ENCODE assay signal across 12 cellular contexts in the genomic region with DNA sequence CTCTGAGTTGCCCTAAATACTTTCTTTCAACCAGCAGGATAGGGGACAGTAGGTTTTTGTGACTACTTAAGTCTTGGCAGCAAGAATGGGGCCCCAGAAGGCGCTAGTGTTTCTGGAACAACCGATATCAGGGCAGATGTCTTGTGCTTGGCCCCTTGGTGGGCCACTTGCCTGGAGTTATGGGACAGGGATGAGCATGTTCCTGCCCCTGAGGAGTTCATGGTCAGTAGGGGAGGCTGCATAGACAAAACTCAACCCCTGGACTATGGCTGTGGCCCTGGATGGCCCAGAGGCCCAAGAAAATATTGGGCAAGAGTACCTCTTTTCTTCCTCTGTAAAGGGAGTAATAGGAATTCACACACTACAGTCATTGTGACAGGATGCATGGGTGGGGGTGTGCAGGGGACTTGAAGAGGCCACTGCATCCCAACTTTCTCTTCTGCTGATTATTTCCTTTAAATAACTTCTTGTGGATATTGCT. TPM values are rescaled to one million over a fixed set of nuclear protein-coding genes. Genes with fewer than 3 reads are reported as not detected.
DNase-seq lines count a peak whose midpoint lies in the region; ATAC-seq and TF ChIP-seq lines count a peak whose summit lies in the region.
"Had no signal": no experiment of that assay in that cellular context is flagged by ENCODE, and none has a peak within 500 bp of the region (broad histone marks: within the 10 kb centered on the region; RNA-seq: fewer than 3 reads in every experiment).

No MANE protein-coding gene starts in this region.

- H3K4ac ChIP-seq in IMR-90 (ENCODE audit: low read depth, low read length), result peak overlapping the region; percentile 99

- peak overlapping the region; percentile 98 for H2BK20ac ChIP-seq in IMR-90 (ENCODE audit: low read depth, low read length)

- peaks cover 36% of the 10 kb centered on the region for H3K4me1 ChIP-seq in IMR-90 (ENCODE audit: control insufficient read depth, insufficient read depth, low read length)
- no peaks in the 10 kb centered on the region for H3K4me1 ChIP-seq in neural progenitor cell

- dilution Hi-C loops in IMR-90 (cut with HindIII; ENCODE audit: low sequenced_read_pairs, unreplicated experiment), result no loop called here

- peak overlapping the region; percentile 100 for H4K91ac ChIP-seq in IMR-90 (ENCODE audit: insufficient read depth, low read depth, low read length)

- ATAC-seq in IMR-90 (ENCODE audit: low read depth), result no peak; the same call in 1 of the 2 replicates
- ATAC-seq in GM21717 (IDR thresholded peaks at IDR 0.05; ENCODE audit: unreplicated experiment), result no peak
- no peak for ATAC-seq in HG03432 (IDR thresholded peaks at IDR 0.05; ENCODE audit: unreplicated experiment)

- H3K27ac ChIP-seq in IMR-90 (ENCODE audit: insufficient read depth, low read length), result peak overlapping the region; percentile 96
- peak overlapping the region; percentile 51 to 82 for H3K27ac ChIP-seq in coronary artery
- no peak overlapping the region for H3K27ac ChIP-seq in neural progenitor cell

- H2BK5ac ChIP-seq in IMR-90 (ENCODE audit: low read depth, low read length, poor library complexity, severe bottlenecking), result peak overlapping the region; percentile 98

- DNase-seq in AG10803 (ENCODE audit: low read depth) (peak; percentile 58), IMR-90 (peak; percentile 12), coronary artery (ENCODE audit: low spot score) (peak; percentile 67), neural progenitor cell (ENCODE audit: low spot score) (no peak), posterior vena cava (ENCODE audit: low spot score) (no peak), NCI-H82 (lab: John Stamatoyannopoulos, UW) (no peak)
- DNase-seq: activated CD4-positive, alpha-beta T cell treated with anti-CD3 and anti-CD28 coated beads, Interleukin-2, amount 50 U/mL, for 4 hours; COR-L47; NCI-H2081 treated with DMSO at 0.1 percent for 48 hours had no signal

- POLR2A ChIA-PET in IMR-90 (lab: Charles Lee; ENCODE audit: unreplicated experiment), result no interaction called here

- WGBS in IMR-90 (ENCODE audit: extremely low coverage in 2 of 2, insufficient read length in 1 of 2), 2 experiments, result no CpG with 5 or more reads among the region's 2 CpGs

- TF ChIP-seq POLR2A in IMR-90 (IDR thresholded peaks at IDR 0.05; ENCODE audit: low read depth, low read length), result no peak

- peak overlapping the region; percentile 68 for H3K9ac ChIP-seq in IMR-90 (ENCODE audit: low read depth, low read length)
- H3K9ac ChIP-seq in neural progenitor cell, result no peak overlapping the region

- H2BK120ac ChIP-seq in IMR-90 (ENCODE audit: low read depth, low read length), result peak overlapping the region; percentile 100

- peak overlapping the region; percentile 91 to 99 for H4K8ac ChIP-seq in IMR-90 (ENCODE audit: low read depth in 2 of 2, low read length in 2 of 2)

- no peak for TF ChIP-seq CTCF in AG10803 (conservative IDR thresholded peaks at IDR 0.05; ENCODE audit: low read length)
- no peak for TF ChIP-seq CTCF in IMR-90 (conservative IDR thresholded peaks at IDR 0.05; ENCODE audit: low read depth, low read length)
- TF ChIP-seq CTCF in coronary artery (IDR thresholded peaks at IDR 0.05), result no peak
- no peak for TF ChIP-seq CTCF in neural progenitor cell (IDR thresholded peaks at IDR 0.05)

- H2AK5ac ChIP-seq in IMR-90 (ENCODE audit: low read depth, low read length), result peak overlapping the region; percentile 100

- H3K27me3 Mint-ChIP-seq in neural progenitor cell (ENCODE audit: insufficient read depth, low read depth), result peaks cover 17% of the 10 kb centered on the region

- peak overlapping the region; percentile 78 for H2AK9ac ChIP-seq in IMR-90 (replicated peaks; ENCODE audit: low read depth, low read length, poor library complexity)

- CTCF ChIA-PET in IMR-90 (lab: Yijun Ruan, JAX), result interaction anchor here (1.5 kb wide), 1 partner anchor 57 kb away, joined by 7 read pairs; no protein-coding TSS in a partner anchor

- intact Hi-C loops in IMR-90 (cut with micrococcal nuclease), result loop anchor here (5.0 kb wide), 1 partner anchor 169 kb away; no protein-coding TSS in a partner anchor
- intact Hi-C loops in posterior vena cava (cut with DNase I), result no loop called here

- H3K23ac ChIP-seq in IMR-90 (ENCODE audit: low read depth, low read length), result peak overlapping the region; percentile 97

- peak overlapping the region; percentile 54 for H2AFZ ChIP-seq in IMR-90 (replicated peaks; ENCODE audit: low read length, poor library complexity)
- no peak overlapping the region for H2AFZ ChIP-seq in neural progenitor cell (replicated peaks)

- H3K9me3 ChIP-seq in IMR-90 (ENCODE audit: control insufficient read depth, insufficient read depth, low read length) (peaks cover 4% of the 10 kb centered on the region; the same call in 1 of the 2 replicates), neural progenitor cell (ENCODE audit: low read depth) (no peaks in the 10 kb centered on the region)

- H3K27ac Mint-ChIP-seq in neural progenitor cell, result peak overlapping the region; percentile 88
- H3K27ac Mint-ChIP-seq: memory B cell had no signal

- H3K56ac ChIP-seq in IMR-90 (ENCODE audit: extremely low read depth, insufficient read depth, low read length), result peak overlapping the region; percentile 98

- H3K27me3 ChIP-seq in IMR-90 (ENCODE audit: control insufficient read depth, insufficient read depth, low read length) (no peaks in the 10 kb centered on the region), neural progenitor cell (no peaks in the 10 kb centered on the region)

- H3F3A ChIP-seq in neural progenitor cell (ENCODE audit: low read depth), result no peaks in the 10 kb centered on the region

- H3K18ac ChIP-seq in IMR-90 (ENCODE audit: low read depth, low read length), result peak overlapping the region; percentile 99

- H3K4me3 Mint-ChIP-seq in neural progenitor cell, result no peak overlapping the region
- H3K4me3 Mint-ChIP-seq: memory B cell had no signal

- no peak for TF ChIP-seq RAD21 in IMR-90 (IDR thresholded peaks at IDR 0.05; ENCODE audit: low read length)

- H3K4me1 Mint-ChIP-seq in neural progenitor cell, result peaks cover 34% of the 10 kb centered on the region
- H3K4me1 Mint-ChIP-seq: memory B cell had no signal

- peaks cover 0 to 11% of the 10 kb centered on the region in 2 experiments; a peak in 1 of 4 replicates for H3K79me1 ChIP-seq in IMR-90 (ENCODE audit: low read depth in 1 of 2, low read length in 2 of 2)

- H4K20me1 ChIP-seq in IMR-90 (ENCODE audit: insufficient read depth, low read length) (no peaks in the 10 kb centered on the region), neural progenitor cell (ENCODE audit: low read depth) (no peaks in the 10 kb centered on the region)

- H2BK15ac ChIP-seq in IMR-90 (ENCODE audit: low read depth, low read length), result peak overlapping the region; percentile 97; the same call in 2 of the 3 replicates

- H3K36me3 Mint-ChIP-seq in neural progenitor cell, result no peaks in the 10 kb centered on the region
- H3K36me3 Mint-ChIP-seq: memory B cell had no signal

- peak overlapping the region; percentile 96 for H4K5ac ChIP-seq in IMR-90 (ENCODE audit: low read depth, low read length)

- peaks cover 15% of the 10 kb centered on the region for H3K9me3 Mint-ChIP-seq in neural progenitor cell

- in situ Hi-C loops in IMR-90 (cut with MboI; ENCODE audit: low sequenced_read_pairs), result no loop called here

- peak overlapping the region; percentile 96 for H3K14ac ChIP-seq in IMR-90 (replicated peaks; ENCODE audit: low read depth, low read length)

- no peaks in the 10 kb centered on the region for H3K79me2 ChIP-seq in neural progenitor cell (ENCODE audit: low read depth)

- no peaks in the 10 kb centered on the region for H3K36me3 ChIP-seq in IMR-90 (ENCODE audit: control insufficient read depth, insufficient read depth, low read length)
- H3K36me3 ChIP-seq in neural progenitor cell, result no peaks in the 10 kb centered on the region

- H3K9me1 ChIP-seq in IMR-90 (ENCODE audit: insufficient read depth, low read length), result peaks cover 31% of the 10 kb centered on the region

- H3K4me3 ChIP-seq in AG10803 (ENCODE audit: low read length) (peak overlapping the region; percentile 6), IMR-90 (ENCODE audit: insufficient read depth, low read depth, low read length) (no peak overlapping the region), coronary artery (peak overlapping the region; percentile 29), neural progenitor cell (no peak overlapping the region)

- H3K4me2 ChIP-seq in IMR-90 (ENCODE audit: low read depth, low read length) (peak overlapping the region; percentile 1; the same call in 1 of the 2 replicates), neural progenitor cell (no peak overlapping the region)

- no TSS peak for BruUV-seq in IMR-90 (replicated peaks; lab: Mats Ljungman, UMichigan)

TF ChIP-seq in IMR-90, 13 proteins besides CTCF, POLR2A, EP300 and RAD21:
- no peak for TF ChIP-seq FOS (IDR thresholded peaks at IDR 0.05; ENCODE audit: low read depth, low read length)
- TF ChIP-seq CEBPB (IDR thresholded peaks at IDR 0.05; ENCODE audit: low read depth, low read length), result peak; percentile 65
- no peak for TF ChIP-seq USF2 (IDR thresholded peaks at IDR 0.05; ENCODE audit: low read depth, low read length)
TF ChIP-seq in IMR-90: peak in this region for 1.

RNA-seq across cellular contexts. Expression of gene IGFBP3, which starts 57.7 kb away (rescaled TPM):
- total RNA-seq in IMR-90 (2012; rRNA removed) (272 and 308 TPM in 2 replicates), neural progenitor cell (ENCODE audit: low replicate concordance) (22.0 and 29.0 TPM in 2 replicates), posterior vena cava (100 to 1,000 TPM; 147 TPM)
- 601 and 692 TPM in 2 replicates for polyA plus RNA-seq in IMR-90 (2012; rRNA removed)
- 282 and 675 TPM in 2 replicates for polyA plus RNA-seq in IMR-90 (2012; cell fraction: cytosol; rRNA removed)
- polyA plus RNA-seq in IMR-90 (2012; cell fraction: nucleus; rRNA removed; ENCODE audit: low replicate concordance), result 407 and 421 TPM in 2 replicates

Comparison
In these comparisons a context has a peak if more than half of its experiments do, and no peak if none do; other contexts are left out.
1. DNase-seq: peak in AG10803 (single experiment), IMR-90 (single experiment) and coronary artery (single experiment); none in neural progenitor cell (single experiment), posterior vena cava (single experiment) and NCI-H82 (single experiment).
2. H3K4me3 ChIP-seq: peak in AG10803 (single experiment) and coronary artery (single experiment); none in IMR-90 (single experiment) and neural progenitor cell (single experiment).